In genomic region chr1:53237638-53238037, GRCh38 we compare ENCODE assay signal across 8 cellular contexts. TPM values are rescaled to one million over a fixed set of nuclear protein-coding genes. Genes with fewer than 3 reads are reported as not detected.
A peak's percentile ranks its signal among the peaks of the same experiment; 100 is the strongest.
DNase-seq lines count a peak whose midpoint lies in the region; ATAC-seq, FAIRE-seq and TF ChIP-seq lines count a peak whose summit lies in the region.

No MANE protein-coding gene starts in this region.

- peak overlapping the region; percentile 91 to 95 for H3K9ac ChIP-seq in K562 (ENCODE audit: insufficient read depth in 1 of 2, low read depth in 2 of 2, low read length in 2 of 2)

- no peak for TF ChIP-seq CTCF in right atrium auricular region (IDR thresholded peaks at IDR 0.05)
- no peak for TF ChIP-seq CTCF in K562 (IDR thresholded peaks at IDR 0.05 in 2 of 3, conservative IDR thresholded peaks at IDR 0.05 in 1 of 3; ENCODE audit: insufficient read depth in 2 of 3, low read depth in 1 of 3, low read length in 3 of 3)

- POLR2A ChIA-PET in K562 (lab: Yijun Ruan, JAX) = interaction anchor here (0.6 to 1.9 kb wide), 6 partner anchors 9 to 1104 kb away, joined by 3 to 21 read pairs (median 4); no protein-coding TSS in a partner anchor

- ATAC-seq in left cardiac atrium (no peak), K562 (peak; percentile 6; the same call in 1 of the 3 replicates), GM19035 (IDR thresholded peaks at IDR 0.05; ENCODE audit: unreplicated experiment) (no peak)

- H3K4me3 ChIP-seq in right atrium auricular region = peak overlapping the region; percentile 88 to 99
- peak overlapping the region; percentile 88 for H3K4me3 ChIP-seq in K562
- H3K4me3 ChIP-seq in mesodermal cell (ENCODE audit: extremely low read depth, insufficient read depth, low read length, poor library complexity, severe bottlenecking) = peak overlapping the region; percentile 99

- H3K9me1 ChIP-seq in K562 (ENCODE audit: control insufficient read depth, insufficient read depth, low read length) = no peaks in the 10 kb centered on the region

- in situ Hi-C loops in K562 (cut with MboI) = no loop called here

- H2AFZ ChIP-seq in K562 (ENCODE audit: low read depth, low read length) = peak overlapping the region; percentile 85; the same call in 1 of the 2 replicates

- no peak for TF ChIP-seq EP300 in K562 (IDR thresholded peaks at IDR 0.05; ENCODE audit: low read length)

- peaks cover 29% of the 10 kb centered on the region for H3K36me3 ChIP-seq in right atrium auricular region
- peaks cover 42% of the 10 kb centered on the region for H3K36me3 ChIP-seq in K562 (ENCODE audit: control insufficient read depth, insufficient read depth, low read length)
- H3K36me3 ChIP-seq in mesodermal cell (ENCODE audit: control insufficient read depth, insufficient read depth, low read length) = peaks cover 37% of the 10 kb centered on the region

- peak overlapping the region; percentile 100 for H3K4me2 ChIP-seq in K562 (ENCODE audit: insufficient read depth, low read length)

- TF ChIP-seq RAD21 in K562 (CRISPR knock-in tag; conservative IDR thresholded peaks at IDR 0.05 in 1 of 2, IDR thresholded peaks at IDR 0.05 in 1 of 2) = no peak

- H3K4me1 ChIP-seq in right atrium auricular region (peaks cover 0 to 29% of the 10 kb centered on the region in 2 donors), K562 (replicated peaks in 1 of 2; ENCODE audit: control insufficient read depth in 2 of 2, insufficient read depth in 2 of 2, low read length in 2 of 2) (peaks cover 12 to 14% of the 10 kb centered on the region in 2 experiments; a peak in 3 of 5 replicates), mesodermal cell (ENCODE audit: control insufficient read depth, insufficient read depth, low read length, poor library complexity, severe bottlenecking) (no peaks in the 10 kb centered on the region)

- CTCF ChIA-PET in K562 (lab: Yijun Ruan, JAX; ENCODE audit: low intra/inter-chr PET ratio) = no interaction called here

- peak overlapping the region in 1 of 2 donors; percentile 83 for H3K27ac ChIP-seq in right atrium auricular region
- H3K27ac ChIP-seq in K562 (ENCODE audit: extremely low read depth, low read depth, low read length) = peak overlapping the region; percentile 83
- no peak overlapping the region for H3K27ac ChIP-seq in mesodermal cell (ENCODE audit: low read depth, low read length, severe bottlenecking)

- intact Hi-C loops in left cardiac atrium (cut with DNase I) = no loop called here
- intact Hi-C loops in K562 (cut with micrococcal nuclease) = no loop called here

- WGBS in K562 (ENCODE audit: insufficient coverage, low coverage, missing lambda C conversion rate) = 2% methylated on average over 6 of the region's 8 CpGs
- 32 to 33% methylated on average over 4 to 6 of the region's 8 CpGs for WGBS in mesodermal cell (ENCODE audit: insufficient coverage in 2 of 2), 2 experiments

- DNase-seq in right atrium auricular region (ENCODE audit: low spot score) = no peak
- no peak for DNase-seq in left cardiac atrium
- DNase-seq in K562 (ENCODE audit: extremely low read depth in 1 of 4, low spot score in 3 of 4) = peak in 3 of 4 experiments; percentile 24 to 31 (median 25)
- no peak for DNase-seq in NCI-H2029 (lab: John Stamatoyannopoulos, UW)
- no peak for DNase-seq in NCI-H510A (lab: John Stamatoyannopoulos, UW)
- no peak for DNase-seq in NCI-H1105 treated with DMSO at 0.1 percent for 48 hours (lab: John Stamatoyannopoulos, UW)

- H3K9me3 ChIP-seq in right atrium auricular region (no peaks in the 10 kb centered on the region), K562 (replicated peaks; ENCODE audit: control insufficient read depth, insufficient read depth, low read depth, low read length) (no peaks in the 10 kb centered on the region; the same call in 1 of the 2 replicates), mesodermal cell (ENCODE audit: control insufficient read depth, low read length) (no peaks in the 10 kb centered on the region)

- 0 out of 2 replicates have a peak, but pooled peaks cover 4% of the 10 kb centered on the region for H4K20me1 ChIP-seq in K562 (replicated peaks; ENCODE audit: control insufficient read depth, insufficient read depth, low read length)

- peak; percentile 54 for FAIRE-seq in K562 (lab: Jason Lieb, UNC)

- no peak for TF ChIP-seq POLR2A in K562 (conservative IDR thresholded peaks at IDR 0.05)

- peaks cover 36% of the 10 kb centered on the region for H3K79me2 ChIP-seq in K562 (ENCODE audit: control insufficient read depth, insufficient read depth, low read length)

- BruUV-seq in K562 (replicated peaks; lab: Mats Ljungman, UMichigan) = no TSS peak

- H3K27me3 ChIP-seq in right atrium auricular region (no peaks in the 10 kb centered on the region), K562 (ENCODE audit: control insufficient read depth in 2 of 2, insufficient read depth in 2 of 2, low read length in 2 of 2) (no peaks in the 10 kb centered on the region)

TF ChIP-seq in K562, 482 proteins besides CTCF, POLR2A, EP300 and RAD21 (continues in another document):
- 0 out of 4 replicates have a peak, but pooled peaks of 1 of the 2 experiments have one; percentile 10 for TF ChIP-seq FOXK2 (conservative IDR thresholded peaks at IDR 0.05 in 1 of 2, IDR thresholded peaks at IDR 0.05 in 1 of 2; ENCODE audit: low read depth in 2 of 2)

RNA-seq across cellular contexts. Expression of gene MAGOH, which starts 0.7 kb away (rescaled TPM):
- total RNA-seq in right atrium auricular region (10 to 100 TPM; 21.9 to 22.1 TPM), left cardiac atrium (10 to 100 TPM; 26.1 to 26.4 TPM), K562 (2014; rRNA removed) (106 and 125 TPM in 2 replicates), K562 (2014; rRNA removed; fragmentation: Illumina TruSeq; extraction: Trizol) (135 and 156 TPM in 2 replicates), K562 (2015; rRNA removed; fragmentation: Illumina TruSeq; extraction: Trizol) (134 and 152 TPM in 2 replicates), K562 (2021) (110 and 113 TPM in 2 replicates)
- 10.5 and 25.2 TPM in 2 replicates for total RNA-seq in K562 (2011; cell fraction: chromatin; rRNA removed; ENCODE audit: low replicate concordance)
- total RNA-seq in K562 (2011; cell fraction: nucleolus; rRNA removed) = 13.8 and 15.3 TPM in 2 replicates
- 23.0 and 35.0 TPM in 2 replicates for total RNA-seq in K562 (2011; cell fraction: nucleoplasm; rRNA removed)
- polyA plus RNA-seq in K562 (2011; rRNA removed) (80.7 and 102 TPM in 2 replicates), K562 (2014; fragmentation: Illumina TruSeq; extraction: Trizol) (184 and 190 TPM in 2 replicates), K562 (2014; fragmentation: Nextera tagmentation; extraction: Ambion mirVana) (100 to 1,000 TPM; 132 to 342 TPM), K562 (2014; rRNA removed) (243 and 263 TPM in 2 replicates)
- 10.7 and 38.1 TPM in 2 replicates for polyA plus RNA-seq in K562 (2011; cell fraction: cytosol; rRNA removed)
- 9.7 and 18.4 TPM in 2 replicates for polyA plus RNA-seq in K562 (2011; cell fraction: nucleus; rRNA removed)
- 79.1 and 298 TPM in 2 replicates for polyA plus RNA-seq in K562 (2012)
- polyA minus RNA-seq in K562 (2011; rRNA and poly(A)+ RNA removed) = 71.4 and 83.4 TPM in 2 replicates
- 29.5 and 30.9 TPM in 2 replicates for polyA minus RNA-seq in K562 (2011; cell fraction: cytosol; rRNA and poly(A)+ RNA removed)
- 18.8 and 38.3 TPM in 2 replicates for polyA minus RNA-seq in K562 (2011; cell fraction: nucleus; rRNA and poly(A)+ RNA removed)
- 66.5 TPM for polyA plus RNA-seq in mesodermal cell (2013, experiment 1 of 2)
- polyA plus RNA-seq in mesodermal cell (2013, experiment 2 of 2) = 69.6 TPM

RNA-seq across cellular contexts. Expression of gene CZIB, which starts 17.2 kb away (rescaled TPM):
- total RNA-seq in right atrium auricular region (10 to 100 TPM; 36.8 to 38.2 TPM), left cardiac atrium (10 to 100 TPM; 42.4 to 53.7 TPM), K562 (2014; rRNA removed) (55.4 and 65.5 TPM in 2 replicates), K562 (2014; rRNA removed; fragmentation: Illumina TruSeq; extraction: Trizol) (58.2 and 65.8 TPM in 2 replicates), K562 (2015; rRNA removed; fragmentation: Illumina TruSeq; extraction: Trizol) (61.8 and 66.8 TPM in 2 replicates), K562 (2021) (52.6 and 55.7 TPM in 2 replicates)
- 115 and 117 TPM in 2 replicates for total RNA-seq in K562 (2011; cell fraction: chromatin; rRNA removed; ENCODE audit: low replicate concordance)
- 97.5 and 125 TPM in 2 replicates for total RNA-seq in K562 (2011; cell fraction: nucleolus; rRNA removed)
- 131 and 159 TPM in 2 replicates for total RNA-seq in K562 (2011; cell fraction: nucleoplasm; rRNA removed)
- polyA plus RNA-seq in K562 (2011; rRNA removed) (105 and 109 TPM in 2 replicates), K562 (2014; fragmentation: Illumina TruSeq; extraction: Trizol) (65.5 and 80.0 TPM in 2 replicates), K562 (2014; fragmentation: Nextera tagmentation; extraction: Ambion mirVana) (100 to 1,000 TPM in 1 of 2 experiments, 10 to 100 TPM in 1; 97.4 to 111 TPM), K562 (2014; rRNA removed) (85.3 and 86.9 TPM in 2 replicates)
- 54.1 and 73.4 TPM in 2 replicates for polyA plus RNA-seq in K562 (2011; cell fraction: cytosol; rRNA removed)
- polyA plus RNA-seq in K562 (2011; cell fraction: nucleus; rRNA removed) = 152 and 181 TPM in 2 replicates
- polyA plus RNA-seq in K562 (2012) = 68.4 and 82.2 TPM in 2 replicates
- polyA minus RNA-seq in K562 (2011; rRNA and poly(A)+ RNA removed) = 41.9 and 56.1 TPM in 2 replicates
- 14.5 and 18.0 TPM in 2 replicates for polyA minus RNA-seq in K562 (2011; cell fraction: cytosol; rRNA and poly(A)+ RNA removed)
- polyA minus RNA-seq in K562 (2011; cell fraction: nucleus; rRNA and poly(A)+ RNA removed) = 71.4 and 143 TPM in 2 replicates
- polyA plus RNA-seq in mesodermal cell (2013, experiment 1 of 2) = 57.1 TPM
- 53.2 TPM for polyA plus RNA-seq in mesodermal cell (2013, experiment 2 of 2)

RNA-seq across cellular contexts. Expression of gene CPT2, which starts 41.0 kb away (rescaled TPM):
- total RNA-seq in right atrium auricular region (10 to 100 TPM; 16.0 to 33.6 TPM), left cardiac atrium (10 to 100 TPM; 15.2 to 16.7 TPM), K562 (2014; rRNA removed) (19.7 and 22.9 TPM in 2 replicates), K562 (2014; rRNA removed; fragmentation: Illumina TruSeq; extraction: Trizol) (16.8 and 17.8 TPM in 2 replicates), K562 (2015; rRNA removed; fragmentation: Illumina TruSeq; extraction: Trizol) (17.2 and 17.9 TPM in 2 replicates), K562 (2021) (16.9 and 22.2 TPM in 2 replicates)
- 24.8 and 27.4 TPM in 2 replicates for total RNA-seq in K562 (2011; cell fraction: chromatin; rRNA removed; ENCODE audit: low replicate concordance)
- total RNA-seq in K562 (2011; cell fraction: nucleolus; rRNA removed) = 13.9 and 18.3 TPM in 2 replicates
- total RNA-seq in K562 (2011; cell fraction: nucleoplasm; rRNA removed) = 18.3 and 20.3 TPM in 2 replicates
- polyA plus RNA-seq in K562 (2011; rRNA removed) (16.7 and 27.1 TPM in 2 replicates), K562 (2014; fragmentation: Illumina TruSeq; extraction: Trizol) (23.8 and 25.1 TPM in 2 replicates), K562 (2014; fragmentation: Nextera tagmentation; extraction: Ambion mirVana) (1 to 10 TPM; 7.6 to 7.9 TPM), K562 (2014; rRNA removed) (15.2 and 16.7 TPM in 2 replicates)
- polyA plus RNA-seq in K562 (2011; cell fraction: cytosol; rRNA removed) = 21.4 and 24.5 TPM in 2 replicates
- 8.2 and 9.6 TPM in 2 replicates for polyA plus RNA-seq in K562 (2011; cell fraction: nucleus; rRNA removed)
- polyA plus RNA-seq in K562 (2012) = 16.1 and 29.9 TPM in 2 replicates
- 19.4 and 20.8 TPM in 2 replicates for polyA minus RNA-seq in K562 (2011; rRNA and poly(A)+ RNA removed)
- 12.1 and 12.5 TPM in 2 replicates for polyA minus RNA-seq in K562 (2011; cell fraction: cytosol; rRNA and poly(A)+ RNA removed)
- polyA minus RNA-seq in K562 (2011; cell fraction: nucleus; rRNA and poly(A)+ RNA removed) = 6.9 and 10.6 TPM in 2 replicates
- 23.4 TPM for polyA plus RNA-seq in mesodermal cell (2013, experiment 1 of 2)
- 18.5 TPM for polyA plus RNA-seq in mesodermal cell (2013, experiment 2 of 2)

Comparison
In these comparisons a context has a peak if more than half of its experiments do, and no peak if none do; other contexts are left out.
1. DNase-seq: peak in K562 (3 of 4); none in right atrium auricular region (single experiment), left cardiac atrium (single experiment), NCI-H2029 (single experiment), NCI-H510A (single experiment) and NCI-H1105 treated with DMSO at 0.1 percent for 48 hours (single experiment).
2. Peak in every context shown above with its lines, with median percentiles within 50 percentile points of each other: H3K4me3 ChIP-seq.